Comparison of ENCODE assay signal across 14 cellular contexts in the genomic region with DNA sequence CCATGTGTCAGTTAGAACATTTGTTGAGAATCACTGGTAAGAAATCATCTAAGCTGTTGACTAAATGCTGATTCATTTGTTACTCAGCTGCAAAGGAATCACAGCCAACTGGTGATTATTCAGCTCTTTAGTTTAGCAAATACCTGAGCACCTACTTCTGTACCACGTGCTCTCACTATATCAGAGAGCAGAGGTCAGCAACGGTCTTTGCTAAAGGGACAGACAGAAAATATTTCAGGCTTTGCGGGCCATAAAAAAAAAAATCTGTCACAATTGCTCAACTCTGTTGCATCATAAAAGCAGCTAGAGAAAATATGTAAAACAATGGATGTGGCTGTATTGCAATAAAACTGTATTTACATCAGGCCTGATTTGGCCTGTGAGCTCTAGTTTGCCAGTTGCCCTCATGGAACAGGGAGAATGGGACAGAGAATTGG.
DNase-seq lines count a peak whose midpoint lies in the region; ATAC-seq, FAIRE-seq and TF ChIP-seq lines count a peak whose summit lies in the region.
"Had no signal": no experiment of that assay in that cellular context is flagged by ENCODE, and none has a peak within 500 bp of the region (broad histone marks: within the 10 kb centered on the region; RNA-seq: fewer than 3 reads in every experiment).

No MANE protein-coding gene starts in this region.

- ATAC-seq in SK-N-SH treated with all-trans-retinoic acid at 6 μM for 48 hours: peak; percentile 10; the same call in 2 of the 3 replicates
- no peak for ATAC-seq in HG03135 (IDR thresholded peaks at IDR 0.05; ENCODE audit: unreplicated experiment)
- ATAC-seq: stimulated activated effector memory CD8-positive, alpha-beta T cell treated with anti-CD3 and anti-CD28 coated beads, Interleukin-12 subunit alpha, Interleukin-12 subunit beta, amount 100 ng/mL, for 72 hours had no signal

- FAIRE-seq in GM12892 (lab: Jason Lieb, UNC): no peak

- no peak for TF ChIP-seq POLR2A in GM12892 (IDR thresholded peaks at IDR 0.05; ENCODE audit: low read depth, low read length)

- DNase-seq in A172 (ENCODE audit: low spot score): peak; percentile 93
- DNase-seq in HS-27A (ENCODE audit: low read depth): peak; percentile 94
- DNase-seq in glomerular visceral epithelial cell (ENCODE audit: extremely low spot score): peak; percentile 53
- no peak for DNase-seq in GM12892 (ENCODE audit: insufficient read length)
- no peak for DNase-seq in LoVo (ENCODE audit: low spot score)
- no peak for DNase-seq in mesenteric fat pad (ENCODE audit: low spot score)
- DNase-seq: 8988T; GF-D8; naive B cell; NCI-H146; stimulated activated CD4-positive, alpha-beta T cell treated with anti-CD3 and anti-CD28 coated beads, Interleukin-15, amount 100 ng/mL, for 24 hours had no signal

TF ChIP-seq in SK-N-SH treated with all-trans-retinoic acid at 6 μM for 48 hours, 23 proteins besides CTCF, POLR2A, EP300 and RAD21:
- TF ChIP-seq SNAI2 (CRISPR knock-in tag; IDR thresholded peaks at IDR 0.05) (no peak), CREB5 (CRISPR knock-in tag; IDR thresholded peaks at IDR 0.05; ENCODE audit: low read depth) (no peak), ISL1 (CRISPR knock-in tag; IDR thresholded peaks at IDR 0.05) (no peak), GLIS3 (CRISPR knock-in tag; IDR thresholded peaks at IDR 0.05) (no peak), CSRNP3 (CRISPR knock-in tag; IDR thresholded peaks at IDR 0.05) (no peak), POU6F1 (CRISPR knock-in tag; IDR thresholded peaks at IDR 0.05; ENCODE audit: borderline replicate concordance, low read depth) (no peak), ZFP3 (CRISPR knock-in tag; IDR thresholded peaks at IDR 0.05) (no peak), BACH2 (CRISPR knock-in tag; IDR thresholded peaks at IDR 0.05; ENCODE audit: borderline replicate concordance) (no peak), PATZ1 (CRISPR knock-in tag; IDR thresholded peaks at IDR 0.05; ENCODE audit: borderline replicate concordance) (no peak), ZFP30 (CRISPR knock-in tag; IDR thresholded peaks at IDR 0.05) (no peak), OSR1 (CRISPR knock-in tag; IDR thresholded peaks at IDR 0.05) (no peak), ZNF565 (CRISPR knock-in tag; conservative IDR thresholded peaks at IDR 0.05; ENCODE audit: low read depth) (no peak), ZNF8 (CRISPR knock-in tag; IDR thresholded peaks at IDR 0.05) (no peak), TCF4 (CRISPR knock-in tag; IDR thresholded peaks at IDR 0.05; ENCODE audit: borderline replicate concordance) (no peak), ZC3H10 (CRISPR knock-in tag; IDR thresholded peaks at IDR 0.05) (no peak), ZNF70 (CRISPR knock-in tag; IDR thresholded peaks at IDR 0.05) (no peak), CSDC2 (CRISPR knock-in tag; IDR thresholded peaks at IDR 0.05) (no peak), TSHZ2 (CRISPR knock-in tag; IDR thresholded peaks at IDR 0.05) (no peak)
TF ChIP-seq in SK-N-SH treated with all-trans-retinoic acid at 6 μM for 48 hours: peak in this region for 0.

Comparison
In these comparisons a context has a peak if more than half of its experiments do, and no peak if none do; other contexts are left out.
1. DNase-seq: peak in A172 (single experiment), HS-27A (single experiment) and glomerular visceral epithelial cell (single experiment); none in GM12892 (single experiment), LoVo (single experiment) and mesenteric fat pad (single experiment).